In genomic region chr19:58380736-58381459, GRCh38 we compare ENCODE assay signal across 8 cellular contexts. TPM values are rescaled to one million over a fixed set of nuclear protein-coding genes. Genes with fewer than 3 reads are reported as not detected.
DNase-seq lines count a peak whose midpoint lies in the region; TF ChIP-seq lines count a peak whose summit lies in the region.

TSS of gene ZNF837 (minus strand) at chr19:58381030. CDS start at chr19:58369332, 11,698 bp downstream.

- peaks cover 11% of the 10 kb centered on the region for H3F3A ChIP-seq in neural progenitor cell (ENCODE audit: low read depth)

- no peaks in the 10 kb centered on the region for H3K27me3 Mint-ChIP-seq in activated naive CD4-positive, alpha-beta T cell treated with anti-CD3 and anti-CD28 coated beads for 36 hours (ENCODE audit: low read depth)
- H3K27me3 Mint-ChIP-seq in neural progenitor cell (ENCODE audit: insufficient read depth, low read depth) = peaks cover 11% of the 10 kb centered on the region

- H3K9me3 Mint-ChIP-seq in activated naive CD4-positive, alpha-beta T cell treated with anti-CD3 and anti-CD28 coated beads for 36 hours = no peaks in the 10 kb centered on the region
- H3K9me3 Mint-ChIP-seq in neural progenitor cell = no peaks in the 10 kb centered on the region

- H3K79me2 ChIP-seq in neural progenitor cell (ENCODE audit: low read depth) = peaks cover 15% of the 10 kb centered on the region

- H3K27me3 ChIP-seq in SJSA1 (replicated peaks) (no peaks in the 10 kb centered on the region), neural progenitor cell (no peaks in the 10 kb centered on the region), stomach smooth muscle (ENCODE audit: control insufficient read depth in 1 of 2, insufficient read depth in 2 of 2, low read length in 2 of 2) (no peaks in the 10 kb centered on the region)

- H3K36me3 ChIP-seq in SJSA1 (no peaks in the 10 kb centered on the region), neural progenitor cell (no peaks in the 10 kb centered on the region), stomach smooth muscle (ENCODE audit: control insufficient read depth in 2 of 2, insufficient read depth in 2 of 2, low read length in 2 of 2) (no peaks in the 10 kb centered on the region)

- TF ChIP-seq CTCF in HFF-Myc (IDR thresholded peaks at IDR 0.05; ENCODE audit: low read depth, low read length, missing control alignments) = no peak
- TF ChIP-seq CTCF in neural progenitor cell (IDR thresholded peaks at IDR 0.05) = no peak

- peak within 1 kb of the TSS; percentile 94 for H3K4me2 ChIP-seq in neural progenitor cell

- H4K20me1 ChIP-seq in neural progenitor cell (ENCODE audit: low read depth) = no peaks in the 10 kb centered on the region

- H3K4me1 Mint-ChIP-seq in activated naive CD4-positive, alpha-beta T cell treated with anti-CD3 and anti-CD28 coated beads for 36 hours (ENCODE audit: low read depth) = peaks cover 20% of the 10 kb centered on the region
- H3K4me1 Mint-ChIP-seq in neural progenitor cell = peaks cover 26% of the 10 kb centered on the region

- H3K27ac ChIP-seq in SJSA1 (peak within 1 kb of the TSS; percentile 56), neural progenitor cell (no peak within 1 kb of the TSS), stomach smooth muscle (ENCODE audit: low read length) (peak within 1 kb of the TSS; percentile 92)

- no peaks in the 10 kb centered on the region for H3K9me3 ChIP-seq in SJSA1 (replicated peaks)
- H3K9me3 ChIP-seq in neural progenitor cell (ENCODE audit: low read depth) = no peaks in the 10 kb centered on the region
- no peaks in the 10 kb centered on the region for H3K9me3 ChIP-seq in stomach smooth muscle (ENCODE audit: control insufficient read depth in 2 of 2, low read length in 2 of 2)

- H3K4me1 ChIP-seq in SJSA1 (replicated peaks) (peaks cover 16% of the 10 kb centered on the region), neural progenitor cell (peaks cover 10% of the 10 kb centered on the region), stomach smooth muscle (ENCODE audit: control insufficient read depth, insufficient read depth, low read length) (peaks cover 28% of the 10 kb centered on the region)

- DNase-seq in GM04503 (ENCODE audit: low read depth) (peak; percentile 99), HFF-Myc (ENCODE audit: extremely low read depth, low read depth) (peak; percentile 100), MV-4-11 (lab: John Stamatoyannopoulos, UW) (peak; percentile 100), SJSA1 (ENCODE audit: low read depth in 1 of 2, low spot score in 2 of 2) (peak; percentile 99 to 100), foreskin melanocyte (peak; percentile 100), neural progenitor cell (ENCODE audit: low spot score) (peak; percentile 100)
- DNase-seq in activated naive CD4-positive, alpha-beta T cell treated with anti-CD3 and anti-CD28 coated beads for 36 hours = peak; percentile 99

- H3K4me3 ChIP-seq in HFF-Myc (replicated peaks; ENCODE audit: low read depth, low read length) (peak within 1 kb of the TSS; percentile 63), SJSA1 (peak within 1 kb of the TSS; percentile 68), neural progenitor cell (peak within 1 kb of the TSS; percentile 84), stomach smooth muscle (ENCODE audit: low read length in 2 of 2) (peak within 1 kb of the TSS; percentile 78 to 85)

- peak within 1 kb of the TSS; percentile 86 for H3K4me3 Mint-ChIP-seq in activated naive CD4-positive, alpha-beta T cell treated with anti-CD3 and anti-CD28 coated beads for 36 hours
- H3K4me3 Mint-ChIP-seq in neural progenitor cell = peak within 1 kb of the TSS; percentile 90

- H3K27ac Mint-ChIP-seq in activated naive CD4-positive, alpha-beta T cell treated with anti-CD3 and anti-CD28 coated beads for 36 hours = peak within 1 kb of the TSS; percentile 90
- H3K27ac Mint-ChIP-seq in neural progenitor cell = peak within 1 kb of the TSS; percentile 50

- CTCF ChIA-PET in activated naive CD4-positive, alpha-beta T cell treated with anti-CD3 and anti-CD28 coated beads for 36 hours (lab: Charles Lee) = no interaction called here

- H3K36me3 Mint-ChIP-seq in activated naive CD4-positive, alpha-beta T cell treated with anti-CD3 and anti-CD28 coated beads for 36 hours (ENCODE audit: low read depth) = peaks cover 1% of the 10 kb centered on the region
- H3K36me3 Mint-ChIP-seq in neural progenitor cell = no peaks in the 10 kb centered on the region

- peak within 1 kb of the TSS; percentile 75 for H2AFZ ChIP-seq in neural progenitor cell (replicated peaks)

- intact Hi-C loops in activated naive CD4-positive, alpha-beta T cell treated with anti-CD3 and anti-CD28 coated beads for 36 hours (cut with micrococcal nuclease) = loop anchor here (1.0 to 10.0 kb wide), 14 partner anchors 19 to 283 kb away; partner anchors contain the start of genes ERVK3-1, ZNF132, ZNF274 and ZNF324

- peak within 1 kb of the TSS; percentile 73 for H3K9ac ChIP-seq in neural progenitor cell
- H3K9ac ChIP-seq in stomach smooth muscle (ENCODE audit: low read length in 2 of 2) = peak within 1 kb of the TSS; percentile 83 to 87

RNA-seq across cellular contexts. Expression of gene ZNF837, which starts in this region (rescaled TPM):
- total RNA-seq in SJSA1 (2014; rRNA removed; shearing (Covaris generic)) = 2.5 and 7.0 TPM in 2 replicates
- 1 to 10 TPM; 1.7 to 1.9 TPM for total RNA-seq in activated naive CD4-positive, alpha-beta T cell treated with anti-CD3 and anti-CD28 coated beads for 36 hours
- total RNA-seq in neural progenitor cell (ENCODE audit: low replicate concordance) = 1.4 and 8.5 TPM in 2 replicates
